ENCODE assay signal across 18 cellular contexts in genomic region chr6:22041797-22042489, GRCh38.
DNase-seq lines count a peak whose midpoint lies in the region; ATAC-seq lines count a peak whose summit lies in the region.
"Had no signal": no experiment of that assay in that cellular context is flagged by ENCODE, and none has a peak within 500 bp of the region (broad histone marks: within the 10 kb centered on the region; RNA-seq: fewer than 3 reads in every experiment).

No MANE protein-coding gene starts in this region.

- peak overlapping the region; percentile 50; the same call in 1 of the 2 replicates for H2AFZ ChIP-seq in GM23248

- no peak overlapping the region for H3K4me2 ChIP-seq in GM23248 (ENCODE audit: unreplicated experiment)

- in situ Hi-C loops in GM23248 (cut with MboI): no loop called here

- H3K27me3 ChIP-seq in GM23248 (replicated peaks; ENCODE audit: insufficient read depth): no peaks in the 10 kb centered on the region

- H3K4me1 ChIP-seq in GM23248 (ENCODE audit: insufficient read depth): peaks cover 9% of the 10 kb centered on the region

- no peak overlapping the region for H3K4me3 ChIP-seq in GM23248

- DNase-seq in A172 (ENCODE audit: low spot score): peak; percentile 29
- peak; percentile 85 for DNase-seq in GM23248
- DNase-seq in astrocyte of the hippocampus (ENCODE audit: low read depth, low spot score): peak; percentile 48
- peak; percentile 20 for DNase-seq in hepatic stellate cell (ENCODE audit: low spot score)
- no peak for DNase-seq in activated gamma-delta T cell treated with Interleukin-2 at 50 U/mL for 16 hours
- DNase-seq in LoVo (ENCODE audit: low spot score): no peak
- DNase-seq: central memory CD4-positive, alpha-beta T cell; endodermal cell; glutamatergic neuron; Karpas-422; NCI-H146; NCI-H226; occipital lobe; SHP77 had no signal

- no peaks in the 10 kb centered on the region for H3K9me2 ChIP-seq in GM23248 (ENCODE audit: insufficient read depth)

- peaks cover 8% of the 10 kb centered on the region for H3K9me3 ChIP-seq in GM23248 (ENCODE audit: low read depth)

- H3F3A ChIP-seq in GM23248 (ENCODE audit: insufficient read depth): peaks cover 4% of the 10 kb centered on the region; the same call in 1 of the 2 replicates

- WGBS in GM23248 (ENCODE audit: low coverage in 1 of 2, low lambda C conversion rate in 2 of 2, missing lambda C conversion rate in 2 of 2), 2 experiments: 3 to 6% methylated on average over 2 to 3 of the region's 3 CpGs

- H3K9ac ChIP-seq in GM23248: no peak overlapping the region

- H3K27ac ChIP-seq in GM23248: peak overlapping the region; percentile 51

- no peaks in the 10 kb centered on the region for H3K36me3 ChIP-seq in GM23248 (ENCODE audit: low read depth)

- ATAC-seq in GM21390 (IDR thresholded peaks at IDR 0.05; ENCODE audit: unreplicated experiment) (no peak), HG02642 (IDR thresholded peaks at IDR 0.05; ENCODE audit: poor library complexity, unreplicated experiment) (no peak)
- ATAC-seq: activated CD4-positive, CD25-positive, alpha-beta regulatory T cell treated with anti-CD3 and anti-CD28 coated beads, Interleukin-2, amount 50 U/mL, for 24 hours; stimulated activated effector memory CD8-positive, alpha-beta T cell treated with anti-CD3 and anti-CD28 coated beads, Interleukin-12 subunit alpha, Interleukin-12 subunit beta, amount 100 ng/mL, for 72 hours had no signal

- H3K79me2 ChIP-seq in GM23248 (ENCODE audit: insufficient read depth): no peaks in the 10 kb centered on the region

- H4K20me1 ChIP-seq in GM23248 (ENCODE audit: insufficient read depth): no peaks in the 10 kb centered on the region

Comparison
In these comparisons a context has a peak if more than half of its experiments do, and no peak if none do; other contexts are left out.
1. DNase-seq: peak in A172 (single experiment), GM23248 (single experiment), astrocyte of the hippocampus (single experiment) and hepatic stellate cell (single experiment); none in activated gamma-delta T cell treated with Interleukin-2 at 50 U/mL for 16 hours (single experiment) and LoVo (single experiment).